In genomic region chr2:47697681-47698435, GRCh38 we compare ENCODE assay signal across 7 cellular contexts.
DNase-seq lines count a peak whose midpoint lies in the region; ATAC-seq, FAIRE-seq and TF ChIP-seq lines count a peak whose summit lies in the region.
"Not testable (repeated sequence)": the region's sequence is repeated elsewhere in the genome, so short reads cannot be mapped to it uniquely, and the experiment has no call there.

No MANE protein-coding gene starts in this region.

- POLR2A ChIA-PET in K562 (lab: Yijun Ruan, JAX), result interaction anchor here (0.6 kb wide), 1 partner anchor 34 kb away, joined by 3 read pairs; no protein-coding TSS in a partner anchor

- ATAC-seq in K562, result not testable (repeated sequence)

- H2AFZ ChIP-seq in OCI-LY3 (ENCODE audit: low read depth, low read length); K562 (ENCODE audit: low read depth, low read length): not testable (repeated sequence)
- peak overlapping the region; percentile 55 for H2AFZ ChIP-seq in smooth muscle cell (ENCODE audit: low read depth)

- H3K4me2 ChIP-seq in OCI-LY3 (ENCODE audit: low read length) (peak overlapping the region; percentile 70), smooth muscle cell (peak overlapping the region; percentile 64)
- H3K4me2 ChIP-seq in K562 (ENCODE audit: insufficient read depth, low read length), result not testable (repeated sequence)

- in situ Hi-C loops in K562 (cut with MboI), result not testable (repeated sequence)

- TF ChIP-seq EP300 in K562 (IDR thresholded peaks at IDR 0.05; ENCODE audit: low read length), result not testable (repeated sequence)

- H3K9me3 ChIP-seq in HUES6 (ENCODE audit: control insufficient read depth, insufficient read depth, low read depth, low read length) (peaks cover 16% of the 10 kb centered on the region), iPS-20b (ENCODE audit: insufficient read depth, low read depth, low read length) (peaks cover 19% of the 10 kb centered on the region)
- not testable (repeated sequence) for H3K9me3 ChIP-seq in OCI-LY3 (ENCODE audit: insufficient read depth, low read length); K562 (replicated peaks; ENCODE audit: control insufficient read depth, insufficient read depth, low read depth, low read length); smooth muscle cell (replicated peaks; ENCODE audit: low read depth)

- 6% methylated on average over 14 of the region's 14 CpGs for WGBS in K562 (ENCODE audit: insufficient coverage, low coverage, missing lambda C conversion rate)
- 60% methylated on average over 14 of the region's 14 CpGs for WGBS in smooth muscle cell (ENCODE audit: low lambda C conversion rate)

- not testable (repeated sequence) for H4K20me1 ChIP-seq in OCI-LY3 (ENCODE audit: insufficient read depth, low read length); K562 (replicated peaks; ENCODE audit: control insufficient read depth, insufficient read depth, low read length); smooth muscle cell (ENCODE audit: low read depth)

- not testable (repeated sequence) for H3K9me3 Mint-ChIP-seq in mesothelial cell of epicardium

- peak overlapping the region; percentile 78 for H3K9ac ChIP-seq in HUES6 (ENCODE audit: low read length)
- H3K9ac ChIP-seq in OCI-LY3 (ENCODE audit: low read length), result 0 out of 2 replicates have a peak overlapping the region, but pooled peaks have one; percentile 9
- not testable (repeated sequence) for H3K9ac ChIP-seq in K562 (ENCODE audit: insufficient read depth in 1 of 2, low read depth in 2 of 2, low read length in 2 of 2); smooth muscle cell (ENCODE audit: low read depth)
- peak overlapping the region; percentile 70; the same call in 1 of the 2 replicates for H3K9ac ChIP-seq in iPS-20b (ENCODE audit: low read depth, low read length)

- BruUV-seq in K562 (replicated peaks; lab: Mats Ljungman, UMichigan), result not testable (repeated sequence)

- not testable (repeated sequence) for TF ChIP-seq CTCF in OCI-LY3 (IDR thresholded peaks at IDR 0.05; ENCODE audit: low read depth, low read length); K562 (IDR thresholded peaks at IDR 0.05 in 2 of 3, conservative IDR thresholded peaks at IDR 0.05 in 1 of 3; ENCODE audit: insufficient read depth in 2 of 3, low read depth in 1 of 3, low read length in 3 of 3); mesothelial cell of epicardium (IDR thresholded peaks at IDR 0.05; ENCODE audit: unreplicated experiment); smooth muscle cell (IDR thresholded peaks at IDR 0.05; ENCODE audit: borderline replicate concordance, insufficient read depth, poor library complexity, severe bottlenecking)

- not testable (repeated sequence) for H3K27me3 ChIP-seq in HUES6 (ENCODE audit: control insufficient read depth, insufficient read depth, low read length); OCI-LY3 (ENCODE audit: low read depth, low read length); iPS-20b (ENCODE audit: insufficient read depth, low read length); smooth muscle cell (ENCODE audit: low read depth)
- H3K27me3 ChIP-seq in K562 (ENCODE audit: control insufficient read depth in 2 of 2, insufficient read depth in 2 of 2, low read length in 2 of 2), result peaks cover 19 to 22% of the 10 kb centered on the region in 2 experiments; a peak in 4 of 5 replicates

- not testable (repeated sequence) for H3K4me3 ChIP-seq in HUES6 (ENCODE audit: low read depth, low read length); K562; iPS-20b (ENCODE audit: low read length); smooth muscle cell
- peak overlapping the region; percentile 54 for H3K4me3 ChIP-seq in OCI-LY3 (ENCODE audit: low read length)

- CTCF ChIA-PET in K562 (lab: Yijun Ruan, JAX; ENCODE audit: low intra/inter-chr PET ratio), result not testable (repeated sequence)

- H3K4me1 Mint-ChIP-seq in mesothelial cell of epicardium, result peaks cover 36% of the 10 kb centered on the region

- H3K27me3 Mint-ChIP-seq in mesothelial cell of epicardium (ENCODE audit: low read depth), result not testable (repeated sequence)

- TF ChIP-seq POLR2A in K562 (conservative IDR thresholded peaks at IDR 0.05), result not testable (repeated sequence)

- peak; percentile 20 for DNase-seq in ELF-1 (ENCODE audit: low read depth, low spot score)
- not testable (repeated sequence) for DNase-seq in K562 (ENCODE audit: extremely low read depth in 1 of 4, low spot score in 3 of 4); mesothelial cell of epicardium (ENCODE audit: low spot score in 2 of 2, unreplicated experiment in 2 of 2); smooth muscle cell (lab: John Stamatoyannopoulos, UW; ENCODE audit: unreplicated experiment)

- H3K4me1 ChIP-seq in HUES6 (ENCODE audit: control insufficient read depth, insufficient read depth, low read length) (peaks cover 45% of the 10 kb centered on the region), OCI-LY3 (ENCODE audit: low read length) (peaks cover 12% of the 10 kb centered on the region), iPS-20b (ENCODE audit: insufficient read depth, low read length) (peaks cover 32% of the 10 kb centered on the region), smooth muscle cell (ENCODE audit: low read depth) (peaks cover 48% of the 10 kb centered on the region)
- H3K4me1 ChIP-seq in K562 (replicated peaks in 1 of 2; ENCODE audit: control insufficient read depth in 2 of 2, insufficient read depth in 2 of 2, low read length in 2 of 2), result not testable (repeated sequence)

- not testable (repeated sequence) for TF ChIP-seq RAD21 in K562 (CRISPR knock-in tag; conservative IDR thresholded peaks at IDR 0.05 in 1 of 2, IDR thresholded peaks at IDR 0.05 in 1 of 2)

- peaks cover 16% of the 10 kb centered on the region for H3F3A ChIP-seq in smooth muscle cell (ENCODE audit: low read depth)

- not testable (repeated sequence) for FAIRE-seq in K562 (lab: Jason Lieb, UNC)

- H3K79me2 ChIP-seq in OCI-LY3 (ENCODE audit: low read length); K562 (ENCODE audit: control insufficient read depth, insufficient read depth, low read length); smooth muscle cell (ENCODE audit: low read depth): not testable (repeated sequence)

- H3K9me1 ChIP-seq in K562 (ENCODE audit: control insufficient read depth, insufficient read depth, low read length), result not testable (repeated sequence)

- peak overlapping the region; percentile 91 for H3K27ac ChIP-seq in HUES6 (ENCODE audit: low read depth, low read length)
- H3K27ac ChIP-seq in OCI-LY3 (ENCODE audit: low read length); K562 (ENCODE audit: extremely low read depth, low read depth, low read length): not testable (repeated sequence)
- peak overlapping the region; percentile 73 for H3K27ac ChIP-seq in iPS-20b (ENCODE audit: low read length)
- H3K27ac ChIP-seq in smooth muscle cell (ENCODE audit: low read depth), result peak overlapping the region; percentile 42

- H3K36me3 Mint-ChIP-seq in mesothelial cell of epicardium, result not testable (repeated sequence)

- H3K36me3 ChIP-seq in HUES6 (ENCODE audit: control insufficient read depth, insufficient read depth, low read length); OCI-LY3 (replicated peaks; ENCODE audit: low read depth, low read length); K562 (ENCODE audit: control insufficient read depth, insufficient read depth, low read length); iPS-20b (ENCODE audit: insufficient read depth, low read depth, low read length); smooth muscle cell (ENCODE audit: low read depth): not testable (repeated sequence)

- peak overlapping the region; percentile 77 for H3K27ac Mint-ChIP-seq in mesothelial cell of epicardium

- not testable (repeated sequence) for H3K4me3 Mint-ChIP-seq in mesothelial cell of epicardium

- intact Hi-C loops in K562 (cut with micrococcal nuclease), result not testable (repeated sequence)

TF ChIP-seq in K562, 482 proteins besides CTCF, POLR2A, EP300 and RAD21:
- peak; percentile 61; the same call in 1 of the 2 replicates for TF ChIP-seq BCL6 (CRISPR knock-in tag; IDR thresholded peaks at IDR 0.05)
- TF ChIP-seq ZFP1 (CRISPR knock-in tag; IDR thresholded peaks at IDR 0.05), result peak; percentile 74
- peak; percentile 60; the same call in 1 of the 2 replicates for TF ChIP-seq ZBTB17 (CRISPR knock-in tag; IDR thresholded peaks at IDR 0.05)
- TF ChIP-seq ZNF41 (CRISPR knock-in tag; conservative IDR thresholded peaks at IDR 0.05), result 0 out of 2 replicates have a peak, but pooled peaks have one; percentile 20
- 0 out of 2 replicates have a peak, but pooled peaks have one; percentile 35 for TF ChIP-seq ERF (CRISPR knock-in tag; IDR thresholded peaks at IDR 0.05)
- TF ChIP-seq ZNF165 (CRISPR knock-in tag; IDR thresholded peaks at IDR 0.05; ENCODE audit: borderline replicate concordance), result 0 out of 2 replicates have a peak, but pooled peaks have one; percentile 27
- TF ChIP-seq, protein P1, sequence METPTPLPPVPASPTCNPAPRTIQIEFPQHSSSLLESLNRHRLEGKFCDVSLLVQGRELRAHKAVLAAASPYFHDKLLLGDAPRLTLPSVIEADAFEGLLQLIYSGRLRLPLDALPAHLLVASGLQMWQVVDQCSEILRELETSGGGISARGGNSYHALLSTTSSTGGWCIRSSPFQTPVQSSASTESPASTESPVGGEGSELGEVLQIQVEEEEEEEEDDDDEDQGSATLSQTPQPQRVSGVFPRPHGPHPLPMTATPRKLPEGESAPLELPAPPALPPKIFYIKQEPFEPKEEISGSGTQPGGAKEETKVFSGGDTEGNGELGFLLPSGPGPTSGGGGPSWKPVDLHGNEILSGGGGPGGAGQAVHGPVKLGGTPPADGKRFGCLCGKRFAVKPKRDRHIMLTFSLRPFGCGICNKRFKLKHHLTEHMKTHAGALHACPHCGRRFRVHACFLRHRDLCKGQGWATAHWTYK (CRISPR knock-in tag; IDR thresholded peaks at IDR 0.05), result peak; percentile 82; the same call in 1 of the 2 replicates
- TF ChIP-seq ZNF444 (CRISPR knock-in tag; IDR thresholded peaks at IDR 0.05), result peak; percentile 45; the same call in 1 of the 2 replicates
- 0 out of 2 replicates have a peak, but pooled peaks have one; percentile 47 for TF ChIP-seq ZNF79 (CRISPR knock-in tag; IDR thresholded peaks at IDR 0.05; ENCODE audit: low read depth)
- TF ChIP-seq NR4A1 (CRISPR knock-in tag; IDR thresholded peaks at IDR 0.05), result not testable (repeated sequence)
- TF ChIP-seq NR4A1 (tag; IDR thresholded peaks at IDR 0.05), result 0 out of 2 replicates have a peak, but pooled peaks have one; percentile 63
- 0 out of 4 replicates have a peak, but pooled peaks of 1 of the 2 experiments have one; percentile 13 for TF ChIP-seq MAZ (CRISPR knock-in tag; conservative IDR thresholded peaks at IDR 0.05 in 1 of 2, IDR thresholded peaks at IDR 0.05 in 1 of 2)
